2 cellular contexts compared by ENCODE assay signal in genomic region chr10:60679388-60679987, GRCh38.
TF ChIP-seq lines count a peak whose summit lies in the region.

No MANE protein-coding gene starts in this region.

TF ChIP-seq in SK-N-SH, 30 proteins besides CTCF, POLR2A, EP300 and RAD21 (continued from another document):
- TF ChIP-seq REST (IDR thresholded peaks at IDR 0.05; ENCODE audit: low read depth, low read length), result 0 out of 2 replicates have a peak, but pooled peaks have one; percentile 16

TF ChIP-seq in SK-N-SH treated with all-trans-retinoic acid at 6 μM for 48 hours, 23 proteins besides CTCF, POLR2A, EP300 and RAD21:
- TF ChIP-seq PATZ1 (CRISPR knock-in tag; IDR thresholded peaks at IDR 0.05; ENCODE audit: borderline replicate concordance), result no peak
- TF ChIP-seq, protein P1, sequence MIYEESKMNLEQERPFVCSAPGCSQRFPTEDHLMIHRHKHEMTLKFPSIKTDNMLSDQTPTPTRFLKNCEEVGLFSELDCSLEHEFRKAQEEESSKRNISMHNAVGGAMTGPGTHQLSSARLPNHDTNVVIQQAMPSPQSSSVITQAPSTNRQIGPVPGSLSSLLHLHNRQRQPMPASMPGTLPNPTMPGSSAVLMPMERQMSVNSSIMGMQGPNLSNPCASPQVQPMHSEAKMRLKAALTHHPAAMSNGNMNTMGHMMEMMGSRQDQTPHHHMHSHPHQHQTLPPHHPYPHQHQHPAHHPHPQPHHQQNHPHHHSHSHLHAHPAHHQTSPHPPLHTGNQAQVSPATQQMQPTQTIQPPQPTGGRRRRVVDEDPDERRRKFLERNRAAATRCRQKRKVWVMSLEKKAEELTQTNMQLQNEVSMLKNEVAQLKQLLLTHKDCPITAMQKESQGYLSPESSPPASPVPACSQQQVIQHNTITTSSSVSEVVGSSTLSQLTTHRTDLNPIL (CRISPR knock-in tag; IDR thresholded peaks at IDR 0.05; ENCODE audit: low read depth), result no peak
- TF ChIP-seq OSR1 (CRISPR knock-in tag; IDR thresholded peaks at IDR 0.05), result no peak
- no peak for TF ChIP-seq TOX (CRISPR knock-in tag; IDR thresholded peaks at IDR 0.05; ENCODE audit: borderline replicate concordance)
- no peak for TF ChIP-seq TCF4 (CRISPR knock-in tag; IDR thresholded peaks at IDR 0.05; ENCODE audit: borderline replicate concordance)
- TF ChIP-seq BACH2 (CRISPR knock-in tag; IDR thresholded peaks at IDR 0.05; ENCODE audit: borderline replicate concordance), result no peak
- TF ChIP-seq POU6F1 (CRISPR knock-in tag; IDR thresholded peaks at IDR 0.05; ENCODE audit: borderline replicate concordance, low read depth), result no peak
- TF ChIP-seq SNAI2 (CRISPR knock-in tag; IDR thresholded peaks at IDR 0.05), result no peak
- no peak for TF ChIP-seq ZFP3 (CRISPR knock-in tag; IDR thresholded peaks at IDR 0.05)
- no peak for TF ChIP-seq ZFP30 (CRISPR knock-in tag; IDR thresholded peaks at IDR 0.05)
- TF ChIP-seq RARB (CRISPR knock-in tag; IDR thresholded peaks at IDR 0.05), result no peak
- TF ChIP-seq PPARA (CRISPR knock-in tag; IDR thresholded peaks at IDR 0.05; ENCODE audit: borderline replicate concordance), result no peak
- no peak for TF ChIP-seq ESRRG (CRISPR knock-in tag; IDR thresholded peaks at IDR 0.05)
- TF ChIP-seq, protein P2, sequence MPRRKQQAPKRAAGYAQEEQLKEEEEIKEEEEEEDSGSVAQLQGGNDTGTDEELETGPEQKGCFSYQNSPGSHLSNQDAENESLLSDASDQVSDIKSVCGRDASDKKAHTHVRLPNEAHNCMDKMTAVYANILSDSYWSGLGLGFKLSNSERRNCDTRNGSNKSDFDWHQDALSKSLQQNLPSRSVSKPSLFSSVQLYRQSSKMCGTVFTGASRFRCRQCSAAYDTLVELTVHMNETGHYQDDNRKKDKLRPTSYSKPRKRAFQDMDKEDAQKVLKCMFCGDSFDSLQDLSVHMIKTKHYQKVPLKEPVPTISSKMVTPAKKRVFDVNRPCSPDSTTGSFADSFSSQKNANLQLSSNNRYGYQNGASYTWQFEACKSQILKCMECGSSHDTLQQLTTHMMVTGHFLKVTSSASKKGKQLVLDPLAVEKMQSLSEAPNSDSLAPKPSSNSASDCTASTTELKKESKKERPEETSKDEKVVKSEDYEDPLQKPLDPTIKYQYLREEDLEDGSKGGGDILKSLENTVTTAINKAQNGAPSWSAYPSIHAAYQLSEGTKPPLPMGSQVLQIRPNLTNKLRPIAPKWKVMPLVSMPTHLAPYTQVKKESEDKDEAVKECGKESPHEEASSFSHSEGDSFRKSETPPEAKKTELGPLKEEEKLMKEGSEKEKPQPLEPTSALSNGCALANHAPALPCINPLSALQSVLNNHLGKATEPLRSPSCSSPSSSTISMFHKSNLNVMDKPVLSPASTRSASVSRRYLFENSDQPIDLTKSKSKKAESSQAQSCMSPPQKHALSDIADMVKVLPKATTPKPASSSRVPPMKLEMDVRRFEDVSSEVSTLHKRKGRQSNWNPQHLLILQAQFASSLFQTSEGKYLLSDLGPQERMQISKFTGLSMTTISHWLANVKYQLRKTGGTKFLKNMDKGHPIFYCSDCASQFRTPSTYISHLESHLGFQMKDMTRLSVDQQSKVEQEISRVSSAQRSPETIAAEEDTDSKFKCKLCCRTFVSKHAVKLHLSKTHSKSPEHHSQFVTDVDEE (CRISPR knock-in tag; IDR thresholded peaks at IDR 0.05), result no peak
- TF ChIP-seq CSDC2 (CRISPR knock-in tag; IDR thresholded peaks at IDR 0.05), result no peak
TF ChIP-seq in SK-N-SH treated with all-trans-retinoic acid at 6 μM for 48 hours: peak in this region for 0.
